In genomic region chr1:88976235-88976634, GRCh38 we compare ENCODE assay signal across 19 cellular contexts. TPM values are rescaled to one million over a fixed set of nuclear protein-coding genes. Genes with fewer than 3 reads are reported as not detected.
DNase-seq lines count a peak whose midpoint lies in the region; ATAC-seq and TF ChIP-seq lines count a peak whose summit lies in the region.
"Had no signal": no experiment of that assay in that cellular context is flagged by ENCODE, and none has a peak within 500 bp of the region (broad histone marks: within the 10 kb centered on the region; RNA-seq: fewer than 3 reads in every experiment).

No MANE protein-coding gene starts in this region.

- peak; percentile 40 for ATAC-seq in activated CD4-positive, alpha-beta T cell treated with anti-CD3 and anti-CD28 coated beads for 36 hours
- ATAC-seq: HCT116 had no signal

- H3K27ac Mint-ChIP-seq in activated CD4-positive, alpha-beta T cell treated with anti-CD3 and anti-CD28 coated beads for 36 hours, result no peak overlapping the region
- H3K27ac Mint-ChIP-seq in activated CD4-positive, alpha-beta T cell treated with anti-CD3 and anti-CD28 coated beads, Interleukin-2, amount 10 ng/mL, durations not matched to agents 7 days and 5 days, result no peak overlapping the region
- H3K27ac Mint-ChIP-seq: CD14-positive monocyte; CD4-positive, alpha-beta memory T cell; HFFc6 had no signal

- H2BK120ac ChIP-seq in trophoblast cell (ENCODE audit: insufficient read depth, low read length, poor library complexity), result no peak overlapping the region

- no peaks in the 10 kb centered on the region for H3K27me3 Mint-ChIP-seq in activated CD4-positive, alpha-beta T cell treated with anti-CD3 and anti-CD28 coated beads for 36 hours
- H3K27me3 Mint-ChIP-seq in activated CD4-positive, alpha-beta T cell treated with anti-CD3 and anti-CD28 coated beads, Interleukin-2, amount 10 ng/mL, durations not matched to agents 7 days and 5 days, result no peaks in the 10 kb centered on the region
- H3K27me3 Mint-ChIP-seq: CD4-positive, alpha-beta memory T cell had no signal

- H3F3A ChIP-seq in GM23248 (ENCODE audit: insufficient read depth), result peaks cover 12% of the 10 kb centered on the region

- H3K36me3 ChIP-seq in GM23248 (ENCODE audit: low read depth), result no peaks in the 10 kb centered on the region; the same call in 1 of the 2 replicates
- H3K36me3 ChIP-seq in trophoblast cell (ENCODE audit: control insufficient read depth in 1 of 2, insufficient read depth in 2 of 2, low read length in 2 of 2), result peaks cover 3 to 7% of the 10 kb centered on the region in 2 experiments
- no peaks in the 10 kb centered on the region for H3K36me3 ChIP-seq in colonic mucosa

- H3K9ac ChIP-seq in GM23248 (no peak overlapping the region), trophoblast cell (ENCODE audit: low read length) (no peak overlapping the region), colonic mucosa (ENCODE audit: low read depth in 2 of 2, low read length in 2 of 2) (no peak overlapping the region)
- H3K9ac ChIP-seq: BLaER1 had no signal

- no peaks in the 10 kb centered on the region for H3K9me3 Mint-ChIP-seq in activated CD4-positive, alpha-beta T cell treated with anti-CD3 and anti-CD28 coated beads for 36 hours (ENCODE audit: low read depth)
- peaks cover 11% of the 10 kb centered on the region for H3K9me3 Mint-ChIP-seq in activated CD4-positive, alpha-beta T cell treated with anti-CD3 and anti-CD28 coated beads, Interleukin-2, amount 10 ng/mL, durations not matched to agents 7 days and 5 days
- H3K9me3 Mint-ChIP-seq: CD4-positive, alpha-beta memory T cell; HFFc6 had no signal

- no peak overlapping the region for H4K91ac ChIP-seq in trophoblast cell (ENCODE audit: low read depth, low read length)

- no peak for TF ChIP-seq CTCF in colonic mucosa (IDR thresholded peaks at IDR 0.05)

- H3K27me3 ChIP-seq in GM23248 (replicated peaks; ENCODE audit: insufficient read depth), result no peaks in the 10 kb centered on the region
- H3K27me3 ChIP-seq in trophoblast cell (ENCODE audit: insufficient read depth, low read length), result no peaks in the 10 kb centered on the region
- no peaks in the 10 kb centered on the region for H3K27me3 ChIP-seq in colonic mucosa
- H3K27me3 ChIP-seq: BLaER1 had no signal

- no peak overlapping the region for H3K18ac ChIP-seq in trophoblast cell (ENCODE audit: low read length)

- H3K36me3 Mint-ChIP-seq in activated CD4-positive, alpha-beta T cell treated with anti-CD3 and anti-CD28 coated beads for 36 hours (ENCODE audit: low read depth), result peaks cover 38% of the 10 kb centered on the region
- H3K36me3 Mint-ChIP-seq in activated CD4-positive, alpha-beta T cell treated with anti-CD3 and anti-CD28 coated beads, Interleukin-2, amount 10 ng/mL, durations not matched to agents 7 days and 5 days (ENCODE audit: low read depth), result peaks cover 48% of the 10 kb centered on the region

- CTCF ChIA-PET in activated CD4-positive, alpha-beta T cell treated with anti-CD3 and anti-CD28 coated beads for 36 hours (lab: Charles Lee), result no interaction called here
- CTCF ChIA-PET in activated CD4-positive, alpha-beta T cell treated with anti-CD3 and anti-CD28 coated beads, Interleukin-2, amount 10 ng/mL, durations not matched to agents 7 days and 5 days (lab: Charles Lee), result interaction anchor here (0.7 to 1.2 kb wide), 3 partner anchors 8 to 881 kb away, joined by 3 to 4 read pairs (median 3); no protein-coding TSS in a partner anchor

- no peak overlapping the region for H2BK12ac ChIP-seq in trophoblast cell (ENCODE audit: low read length)

- H3K4ac ChIP-seq in trophoblast cell (ENCODE audit: low read depth, low read length), result no peak overlapping the region

- H3K4me3 Mint-ChIP-seq in activated CD4-positive, alpha-beta T cell treated with anti-CD3 and anti-CD28 coated beads for 36 hours, result no peak overlapping the region
- H3K4me3 Mint-ChIP-seq in activated CD4-positive, alpha-beta T cell treated with anti-CD3 and anti-CD28 coated beads, Interleukin-2, amount 10 ng/mL, durations not matched to agents 7 days and 5 days, result no peak overlapping the region
- H3K4me3 Mint-ChIP-seq: CD14-positive monocyte; CD4-positive, alpha-beta memory T cell; HFFc6 had no signal

- no peaks in the 10 kb centered on the region for H3K9me2 ChIP-seq in GM23248 (ENCODE audit: insufficient read depth)

- no peaks in the 10 kb centered on the region for H3K79me1 ChIP-seq in trophoblast cell (ENCODE audit: low read length)

- H3K4me3 ChIP-seq in GM23248 (no peak overlapping the region), trophoblast cell (ENCODE audit: low read depth, low read length) (no peak overlapping the region), colonic mucosa (no peak overlapping the region)
- H3K4me3 ChIP-seq: BLaER1 had no signal

- no peak for DNase-seq in activated CD4-positive, alpha-beta T cell treated with anti-CD3 and anti-CD28 coated beads for 36 hours
- no peak for DNase-seq in activated CD4-positive, alpha-beta T cell treated with anti-CD3 and anti-CD28 coated beads, Interleukin-2, amount 10 ng/mL, durations not matched to agents 7 days and 5 days
- DNase-seq in GM23248 (peak; percentile 24), amniotic epithelial cell (ENCODE audit: low read depth) (peak; percentile 31), trophoblast cell (peak; percentile 37 to 56), NCI-H748 treated with DMSO at 0.1 percent for 48 hours (lab: John Stamatoyannopoulos, UW) (no peak), colonic mucosa (no peak)
- DNase-seq: 8988T; CD4-positive, alpha-beta memory T cell; DMS153; DMS79; GDM1; GOT3; H7; HFFc6 had no signal

- peaks cover 9% of the 10 kb centered on the region for H3K4me1 ChIP-seq in GM23248 (ENCODE audit: insufficient read depth)
- no peaks in the 10 kb centered on the region for H3K4me1 ChIP-seq in trophoblast cell (ENCODE audit: control insufficient read depth in 1 of 2, insufficient read depth in 2 of 2, low read length in 2 of 2)
- no peaks in the 10 kb centered on the region for H3K4me1 ChIP-seq in colonic mucosa

- WGBS in GM23248 (ENCODE audit: low coverage in 1 of 2, low lambda C conversion rate in 2 of 2, missing lambda C conversion rate in 2 of 2), 2 experiments, result 99% methylated on average over 5 of the region's 5 CpGs
- WGBS in trophoblast cell (ENCODE audit: extremely low coverage, insufficient coverage, insufficient read length), result no CpG with 5 or more reads among the region's 5 CpGs

- intact Hi-C loops in activated CD4-positive, alpha-beta T cell treated with anti-CD3 and anti-CD28 coated beads for 36 hours (cut with DNase I, micrococcal nuclease), result loop anchor here in 1 of 2 experiments (1.0 kb wide), 1 partner anchor 12 kb away; no protein-coding TSS in a partner anchor
- intact Hi-C loops in colonic mucosa (cut with DNase I), result loop anchor here (10.0 kb wide), 1 partner anchor 479 kb away; no protein-coding TSS in a partner anchor

- in situ Hi-C loops in GM23248 (cut with MboI), result no loop called here

- H3K79me2 ChIP-seq in GM23248 (ENCODE audit: insufficient read depth) (peaks cover 59% of the 10 kb centered on the region), trophoblast cell (ENCODE audit: control insufficient read depth, insufficient read depth, low read length, poor library complexity) (no peaks in the 10 kb centered on the region)

- no peak overlapping the region for H3K4me2 ChIP-seq in GM23248 (ENCODE audit: unreplicated experiment)
- H3K4me2 ChIP-seq in trophoblast cell (ENCODE audit: low read length), result no peak overlapping the region

- H4K8ac ChIP-seq in trophoblast cell (ENCODE audit: low read depth, low read length), result no peak overlapping the region

- H3K9me3 ChIP-seq in GM23248 (ENCODE audit: low read depth), result no peaks in the 10 kb centered on the region
- H3K9me3 ChIP-seq in trophoblast cell (ENCODE audit: insufficient read depth, low read depth, low read length), result no peaks in the 10 kb centered on the region
- H3K9me3 ChIP-seq in colonic mucosa, result no peaks in the 10 kb centered on the region
- H3K9me3 ChIP-seq: BLaER1 had no signal

- no peak overlapping the region for H3K14ac ChIP-seq in trophoblast cell (ENCODE audit: low read length)

- no peak overlapping the region for H2BK5ac ChIP-seq in trophoblast cell (ENCODE audit: low read depth, low read length, poor library complexity)

- no peak overlapping the region for H3K23ac ChIP-seq in trophoblast cell (ENCODE audit: low read length)

- POLR2A ChIA-PET in activated CD4-positive, alpha-beta T cell treated with anti-CD3 and anti-CD28 coated beads for 36 hours (lab: Charles Lee), result no interaction called here
- POLR2A ChIA-PET in activated CD4-positive, alpha-beta T cell treated with anti-CD3 and anti-CD28 coated beads, Interleukin-2, amount 10 ng/mL, durations not matched to agents 7 days and 5 days (lab: Charles Lee), result interaction anchor here (0.6 kb wide), 1 partner anchor 379 kb away, joined by 4 read pairs; no protein-coding TSS in a partner anchor

- peaks cover 56% of the 10 kb centered on the region for H3K4me1 Mint-ChIP-seq in activated CD4-positive, alpha-beta T cell treated with anti-CD3 and anti-CD28 coated beads for 36 hours
- peaks cover 44% of the 10 kb centered on the region for H3K4me1 Mint-ChIP-seq in activated CD4-positive, alpha-beta T cell treated with anti-CD3 and anti-CD28 coated beads, Interleukin-2, amount 10 ng/mL, durations not matched to agents 7 days and 5 days

- no peak overlapping the region for H4K12ac ChIP-seq in trophoblast cell (ENCODE audit: low read depth, low read length)

- H2AFZ ChIP-seq in GM23248, result no peak overlapping the region
- no peak overlapping the region for H2AFZ ChIP-seq in trophoblast cell (ENCODE audit: insufficient read depth, low read length, poor library complexity)

- no peak overlapping the region for H2AK5ac ChIP-seq in trophoblast cell (ENCODE audit: low read length)

- H4K20me1 ChIP-seq in GM23248 (ENCODE audit: insufficient read depth), result no peaks in the 10 kb centered on the region

- H3K27ac ChIP-seq in GM23248 (no peak overlapping the region), trophoblast cell (ENCODE audit: low read depth, low read length) (no peak overlapping the region), colonic mucosa (no peak overlapping the region)
- H3K27ac ChIP-seq: BLaER1, HL-60 had no signal

RNA-seq across cellular contexts. Expression of gene KYAT3, which starts 16.2 kb away (rescaled TPM):
- total RNA-seq in activated CD4-positive, alpha-beta T cell treated with anti-CD3 and anti-CD28 coated beads for 36 hours, result 10 to 100 TPM; 52.7 to 53.7 TPM
- total RNA-seq in activated CD4-positive, alpha-beta T cell treated with anti-CD3 and anti-CD28 coated beads, Interleukin-2, amount 10 ng/mL, durations not matched to agents 7 days and 5 days, result 10 to 100 TPM; 31.4 to 36.2 TPM
- 25.3 and 36.5 TPM in 2 replicates for total RNA-seq in GM23248 (2014; rRNA removed; shearing (Covaris generic))
- 38.7 and 38.8 TPM in 2 replicates for polyA plus RNA-seq in GM23248 (2016; fragmentation: Nextera tagmentation; extraction: Ambion mirVana)
- polyA plus RNA-seq in trophoblast cell (2013), result 29.6 and 30.1 TPM in 2 replicates
- total RNA-seq in colonic mucosa, result 10 to 100 TPM; 19.1 to 32.3 TPM

RNA-seq across cellular contexts. Expression of gene RBMXL1, which starts 16.2 kb away (rescaled TPM):
- total RNA-seq in activated CD4-positive, alpha-beta T cell treated with anti-CD3 and anti-CD28 coated beads for 36 hours, result 10 to 100 TPM; 25.7 to 26.2 TPM
- 10 to 100 TPM; 20.0 to 22.5 TPM for total RNA-seq in activated CD4-positive, alpha-beta T cell treated with anti-CD3 and anti-CD28 coated beads, Interleukin-2, amount 10 ng/mL, durations not matched to agents 7 days and 5 days
- 7.1 and 9.4 TPM in 2 replicates for total RNA-seq in GM23248 (2014; rRNA removed; shearing (Covaris generic))
- polyA plus RNA-seq in GM23248 (2016; fragmentation: Nextera tagmentation; extraction: Ambion mirVana), result 8.0 and 8.4 TPM in 2 replicates
- polyA plus RNA-seq in trophoblast cell (2013), result 7.3 and 7.5 TPM in 2 replicates
- 10 to 100 TPM; 10.6 to 13.6 TPM for total RNA-seq in colonic mucosa

RNA-seq across cellular contexts. Expression of gene GBP3, which starts 46.4 kb away (rescaled TPM):
- 1 to 10 TPM; 4.8 to 5.8 TPM for total RNA-seq in activated CD4-positive, alpha-beta T cell treated with anti-CD3 and anti-CD28 coated beads for 36 hours
- total RNA-seq in activated CD4-positive, alpha-beta T cell treated with anti-CD3 and anti-CD28 coated beads, Interleukin-2, amount 10 ng/mL, durations not matched to agents 7 days and 5 days, result 10 to 100 TPM; 39.2 to 39.7 TPM
- total RNA-seq in GM23248 (2014; rRNA removed; shearing (Covaris generic)), result 59.9 and 63.5 TPM in 2 replicates
- polyA plus RNA-seq in GM23248 (2016; fragmentation: Nextera tagmentation; extraction: Ambion mirVana), result 29.9 and 33.1 TPM in 2 replicates
- polyA plus RNA-seq in trophoblast cell (2013), result 0.38 and 0.54 TPM in 2 replicates
- 100 to 1,000 TPM in 1 of 2 donors, 10 to 100 TPM in 1; 38.7 to 103 TPM for total RNA-seq in colonic mucosa
- total RNA-seq: H7 had no signal

Comparison
In these comparisons a context has a peak if more than half of its experiments do, and no peak if none do; other contexts are left out.
1. DNase-seq: peak in GM23248 (single experiment), amniotic epithelial cell (single experiment) and trophoblast cell (2 of 2); none in activated CD4-positive, alpha-beta T cell treated with anti-CD3 and anti-CD28 coated beads for 36 hours (single experiment), activated CD4-positive, alpha-beta T cell treated with anti-CD3 and anti-CD28 coated beads, Interleukin-2, amount 10 ng/mL, durations not matched to agents 7 days and 5 days (single experiment), NCI-H748 treated with DMSO at 0.1 percent for 48 hours (single experiment) and colonic mucosa (single experiment).